8 cellular contexts compared by ENCODE assay signal in the genomic region with DNA sequence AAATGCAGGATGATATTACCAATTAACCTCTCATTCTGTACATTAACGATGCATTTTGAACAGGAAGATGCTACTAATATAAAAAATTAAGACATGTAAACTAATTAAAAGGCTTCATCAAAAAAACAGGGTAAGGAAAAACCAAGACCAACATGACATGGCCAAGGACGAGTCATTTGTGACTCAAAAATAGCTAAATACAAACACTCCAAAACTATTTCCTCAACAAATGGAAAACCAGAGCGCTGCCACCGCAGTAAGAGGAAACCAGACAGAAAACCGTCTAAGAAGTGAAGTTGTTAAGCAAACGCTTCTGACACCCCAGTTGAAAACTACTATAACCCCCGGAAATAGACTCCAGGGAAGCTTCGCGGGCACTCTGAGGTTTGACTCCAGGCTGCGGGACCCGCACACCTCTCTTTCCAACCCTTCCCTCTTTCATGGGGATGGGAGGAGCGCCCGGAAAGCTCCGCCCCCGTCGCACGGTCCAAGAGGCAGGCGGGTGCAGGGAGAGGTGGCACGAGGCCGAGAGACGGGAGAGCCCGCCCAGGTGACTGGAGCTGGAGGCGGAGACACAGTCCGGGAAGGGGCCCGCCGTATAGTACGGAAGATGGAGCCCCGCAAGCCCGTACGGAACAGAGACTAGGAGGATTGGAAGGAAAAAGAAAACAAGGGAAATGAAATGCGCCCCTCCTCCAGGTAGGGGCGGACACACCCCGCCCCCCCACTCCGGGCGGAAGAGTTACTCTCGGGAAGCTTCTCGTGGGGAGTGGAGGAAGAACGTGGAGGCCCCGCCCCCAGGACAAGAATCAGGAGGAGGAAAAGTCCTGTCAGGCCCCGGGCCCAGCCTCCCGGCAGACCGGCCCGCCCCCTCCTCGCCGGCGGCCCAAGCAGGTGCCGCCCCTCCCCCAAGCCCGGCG. TPM values are rescaled to one million over a fixed set of nuclear protein-coding genes. Genes with fewer than 3 reads are reported as not detected.
DNase-seq lines count a peak whose midpoint lies in the region; ATAC-seq, FAIRE-seq and TF ChIP-seq lines count a peak whose summit lies in the region.

No MANE protein-coding gene starts in this region.

- peak overlapping the region; percentile 95 for H3K4me2 ChIP-seq in keratinocyte (ENCODE audit: control insufficient read depth, extremely low read depth, insufficient read depth, low read depth, low read length)

- H3K27me3 ChIP-seq in keratinocyte (ENCODE audit: control insufficient read depth, extremely low read depth, insufficient read depth, low read length) = no peaks in the 10 kb centered on the region

- peak overlapping the region; percentile 72 for H2AFZ ChIP-seq in keratinocyte (ENCODE audit: control insufficient read depth, low read length)

- H3K4me3 ChIP-seq in keratinocyte (ENCODE audit: control insufficient read depth in 2 of 3, extremely low read depth in 1 of 3, insufficient read depth in 2 of 3, low read depth in 1 of 3, low read length in 3 of 3) = peak overlapping the region; percentile 77 to 97 (median 86)

- peak overlapping the region; percentile 91 for H3K9ac ChIP-seq in keratinocyte (ENCODE audit: control insufficient read depth, extremely low read depth, insufficient read depth, low read length)

- no peak for TF ChIP-seq CTCF in keratinocyte (optimal IDR thresholded peaks at IDR 0.05 in 1 of 3, IDR thresholded peaks at IDR 0.05 in 1 of 3, conservative IDR thresholded peaks at IDR 0.05 in 1 of 3; ENCODE audit: extremely low read depth in 1 of 3, insufficient read depth in 2 of 3, low read length in 3 of 3)

- dilution Hi-C loops in keratinocyte (cut with MboI; ENCODE audit: extremely low pct_ligation_motif_present, low sequenced_read_pairs) = no loop called here

- peaks cover 34% of the 10 kb centered on the region for H3K79me2 ChIP-seq in keratinocyte (ENCODE audit: control insufficient read depth, insufficient read depth, low read length)

- peak; percentile 50 for TF ChIP-seq POLR2A in GM18951 (IDR thresholded peaks at IDR 0.05; ENCODE audit: extremely low read depth, insufficient read depth, insufficient read length)

- peak; percentile 90 for DNase-seq in AG08396 (ENCODE audit: low spot score)
- DNase-seq in NCI-H345 (lab: John Stamatoyannopoulos, UW) = peak; percentile 93
- DNase-seq in activated CD4-positive, CD25-positive, alpha-beta regulatory T cell treated with anti-CD3 and anti-CD28 coated beads, Interleukin-2, amount 50 U/mL, for 72 hours = peak; percentile 85
- DNase-seq in cerebellum (ENCODE audit: low spot score) = peak; percentile 88
- peak; percentile 63 for DNase-seq in keratinocyte (ENCODE audit: low read depth, low spot score)
- DNase-seq in stimulated activated CD4-positive, alpha-beta T cell treated with anti-CD3 and anti-CD28 coated beads, Interleukin-12 subunit alpha, Interleukin-12 subunit beta, amount 100 ng/mL, for 48 hours (ENCODE audit: low read depth in 2 of 3, low spot score in 1 of 3) = peak; percentile 85 to 89 (median 87)

- H3K4me1 ChIP-seq in keratinocyte (ENCODE audit: control insufficient read depth, extremely low read depth, insufficient read depth, low read length) = peaks cover 4% of the 10 kb centered on the region

- peak overlapping the region; percentile 87 for H3K27ac ChIP-seq in keratinocyte (ENCODE audit: control insufficient read depth, insufficient read depth, low read length)

- H4K20me1 ChIP-seq in keratinocyte (ENCODE audit: control insufficient read depth, extremely low read depth, insufficient read depth, low read length) = no peaks in the 10 kb centered on the region

- peak; percentile 53 for ATAC-seq in HG03280 (IDR thresholded peaks at IDR 0.05; ENCODE audit: unreplicated experiment)

- H3K9me1 ChIP-seq in keratinocyte (ENCODE audit: control insufficient read depth, extremely low read depth, insufficient read depth, low read length) = no peaks in the 10 kb centered on the region

- peak; percentile 52 for FAIRE-seq in keratinocyte (lab: Jason Lieb, UNC)

- H3K9me3 ChIP-seq in keratinocyte (ENCODE audit: control insufficient read depth, low read depth, low read length) = no peaks in the 10 kb centered on the region

- in situ Hi-C loops in GM18951 (cut with MboI; ENCODE audit: low sequenced_read_pairs, unreplicated experiment) = no loop called here

- H3K36me3 ChIP-seq in keratinocyte (ENCODE audit: control insufficient read depth in 2 of 2, extremely low read depth in 1 of 2, insufficient read depth in 2 of 2, low read length in 2 of 2) = peaks cover 3 to 7% of the 10 kb centered on the region in 2 experiments

RNA-seq across cellular contexts. Expression of a gene that starts 0.7 kb away (rescaled TPM):
- total RNA-seq in cerebellum = 17.6 TPM
- polyA plus RNA-seq in keratinocyte = 9.0 to 11.4 TPM (median 10.2 TPM) in 3 replicates
- polyA plus RNA-seq in keratinocyte (2011; ENCODE audit: low read depth) = 12.9 TPM
- polyA plus RNA-seq in keratinocyte (2011; cell fraction: cytosol; rRNA removed) = 6.3 and 8.9 TPM in 2 replicates
- polyA plus RNA-seq in keratinocyte (2011; cell fraction: nucleus; rRNA removed) = 24.6 and 25.5 TPM in 2 replicates
- polyA plus RNA-seq in keratinocyte (2012; ENCODE audit: low replicate concordance) = 10.0 and 12.9 TPM in 2 replicates
- 18.0 to 29.3 TPM (median 28.0 TPM) in 3 replicates for polyA minus RNA-seq in keratinocyte
- polyA minus RNA-seq in keratinocyte (2011; cell fraction: cytosol; rRNA and poly(A)+ RNA removed) = 9.0 TPM
- polyA minus RNA-seq in keratinocyte (2011; cell fraction: nucleus; rRNA and poly(A)+ RNA removed) = 17.0 and 30.9 TPM in 2 replicates

RNA-seq across cellular contexts. Expression of a gene that starts 39.4 kb away (rescaled TPM):
- 33.5 TPM for total RNA-seq in cerebellum
- 3.5 to 6.7 TPM (median 4.2 TPM) in 3 replicates for polyA plus RNA-seq in keratinocyte
- 5.2 TPM for polyA plus RNA-seq in keratinocyte (2011; ENCODE audit: low read depth)
- polyA plus RNA-seq in keratinocyte (2011; cell fraction: cytosol; rRNA removed) = 3.5 and 3.7 TPM in 2 replicates
- polyA plus RNA-seq in keratinocyte (2011; cell fraction: nucleus; rRNA removed) = 14.5 and 15.6 TPM in 2 replicates
- 6.2 and 6.6 TPM in 2 replicates for polyA plus RNA-seq in keratinocyte (2012; ENCODE audit: low replicate concordance)
- 23.0 to 31.7 TPM (median 27.0 TPM) in 3 replicates for polyA minus RNA-seq in keratinocyte
- 9.2 TPM for polyA minus RNA-seq in keratinocyte (2011; cell fraction: cytosol; rRNA and poly(A)+ RNA removed)
- polyA minus RNA-seq in keratinocyte (2011; cell fraction: nucleus; rRNA and poly(A)+ RNA removed) = 18.7 and 35.4 TPM in 2 replicates

Comparison
In these comparisons a context has a peak if more than half of its experiments do, and no peak if none do; other contexts are left out.
1. Peak in every context shown above with its lines: DNase-seq, ATAC-seq, H3K4me3 ChIP-seq and H3K27ac ChIP-seq.